In the genomic region with DNA sequence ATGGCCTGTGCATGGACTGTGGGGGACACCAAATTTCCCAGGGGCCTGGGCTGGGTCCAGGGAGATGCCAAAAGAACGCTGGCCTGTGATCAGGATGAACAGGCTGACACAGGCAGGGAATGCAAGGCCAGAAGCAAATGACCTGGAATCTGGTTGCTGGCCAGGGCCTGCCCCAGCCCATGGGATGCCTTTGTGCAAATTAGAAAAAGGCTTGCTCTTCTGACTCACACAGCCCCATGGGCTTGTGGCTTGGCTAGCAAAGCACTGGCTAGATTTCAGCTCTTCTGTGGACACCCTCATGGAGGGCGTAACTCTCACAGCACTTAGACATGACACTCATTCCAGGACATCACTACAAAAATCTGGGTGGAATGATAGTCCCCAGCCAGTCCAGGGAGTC, we compare ENCODE assay signal across 11 cellular contexts. TPM values are rescaled to one million over a fixed set of nuclear protein-coding genes. Genes with fewer than 3 reads are reported as not detected.
A peak's percentile ranks its signal among the peaks of the same experiment; 100 is the strongest.
DNase-seq lines count a peak whose midpoint lies in the region; ATAC-seq, FAIRE-seq and TF ChIP-seq lines count a peak whose summit lies in the region.
"Had no signal": no experiment of that assay in that cellular context is flagged by ENCODE, and none has a peak within 500 bp of the region (broad histone marks: within the 10 kb centered on the region; RNA-seq: fewer than 3 reads in every experiment).

No MANE protein-coding gene starts in this region.

- no peak overlapping the region for H3K27ac ChIP-seq in colonic mucosa

- no peak for TF ChIP-seq CTCF in colonic mucosa (IDR thresholded peaks at IDR 0.05)

- FAIRE-seq in urothelium cell line (lab: Jason Lieb, UNC): no peak

- H3K9me3 ChIP-seq in colonic mucosa: no peaks in the 10 kb centered on the region
- H3K9me3 ChIP-seq: HAP-1 had no signal

- peak; percentile 82 for DNase-seq in HT1080 (ENCODE audit: low read depth)
- DNase-seq in colonic mucosa: peak; percentile 30
- DNase-seq in kidney glomerular epithelial cell (lab: John Stamatoyannopoulos, UW): peak; percentile 22
- peak; percentile 81 for DNase-seq in urothelium cell line (ENCODE audit: low spot score)
- DNase-seq in D341Med (ENCODE audit: low spot score): no peak
- DNase-seq in NCI-H510A treated with DMSO at 0.1 percent for 48 hours (lab: John Stamatoyannopoulos, UW): no peak
- DNase-seq: cortex of kidney, KG1, midbrain had no signal

- H3K27me3 ChIP-seq in colonic mucosa: no peaks in the 10 kb centered on the region

- H3K36me3 ChIP-seq in colonic mucosa: no peaks in the 10 kb centered on the region
- H3K36me3 ChIP-seq: HAP-1 had no signal

- no peaks in the 10 kb centered on the region for H3K4me1 ChIP-seq in colonic mucosa

- no peak for ATAC-seq in GM18520 (IDR thresholded peaks at IDR 0.05; ENCODE audit: unreplicated experiment)

- no peak overlapping the region for H3K9ac ChIP-seq in colonic mucosa (ENCODE audit: low read depth in 2 of 2, low read length in 2 of 2)

- intact Hi-C loops in colonic mucosa (cut with DNase I): no loop called here

- no peak overlapping the region for H3K4me3 ChIP-seq in colonic mucosa
- H3K4me3 ChIP-seq: HAP-1 had no signal

RNA-seq across cellular contexts. Expression of a gene that starts 45.8 kb away (rescaled TPM):
- 3.9 and 4.2 TPM in 2 replicates for total RNA-seq in HT1080 (2014; rRNA removed; shearing (Covaris generic))
- polyA plus RNA-seq in HT1080 (2015; cell fraction: cytosol; rRNA removed): 6.5 and 7.7 TPM in 2 replicates
- polyA plus RNA-seq in HT1080 (2015; cell fraction: nucleus; rRNA removed): 4.7 and 6.0 TPM in 2 replicates
- total RNA-seq in colonic mucosa: 10 to 100 TPM; 13.0 to 24.7 TPM

Comparison
In these comparisons a context has a peak if more than half of its experiments do, and no peak if none do; other contexts are left out.
1. DNase-seq: peak in HT1080 (single experiment), colonic mucosa (single experiment), kidney glomerular epithelial cell (single experiment) and urothelium cell line (single experiment); none in D341Med (single experiment) and NCI-H510A treated with DMSO at 0.1 percent for 48 hours (single experiment).